Comparison of ENCODE assay signal across 18 cellular contexts in the genomic region with DNA sequence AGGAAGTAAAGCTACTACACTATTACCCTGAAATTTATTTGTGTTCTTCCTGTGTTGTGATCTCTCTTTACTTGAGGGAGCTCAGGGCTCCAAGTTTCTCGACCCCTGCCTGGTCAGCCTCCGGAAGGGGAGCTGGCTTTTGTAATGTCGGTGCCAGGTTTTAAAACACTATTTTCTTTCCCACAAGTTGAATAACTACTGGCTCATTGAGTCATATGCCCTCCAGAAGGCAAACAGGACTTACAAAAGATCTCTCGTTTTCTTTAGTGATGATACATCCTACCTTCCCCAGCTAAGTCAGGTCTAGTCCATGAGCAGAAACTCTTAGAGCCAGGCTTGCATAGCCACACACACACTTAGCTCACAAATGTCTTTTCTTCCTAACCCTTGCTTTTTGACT.
DNase-seq lines count a peak whose midpoint lies in the region; ATAC-seq, FAIRE-seq and TF ChIP-seq lines count a peak whose summit lies in the region.
"Had no signal": no experiment of that assay in that cellular context is flagged by ENCODE, and none has a peak within 500 bp of the region (broad histone marks: within the 10 kb centered on the region; RNA-seq: fewer than 3 reads in every experiment).

No MANE protein-coding gene starts in this region.

- peak; percentile 73 for DNase-seq in IMR-90
- peak; percentile 34 for DNase-seq in astrocyte of the hippocampus (ENCODE audit: low read depth, low spot score)
- peak; percentile 34 for DNase-seq in fibroblast of villous mesenchyme (ENCODE audit: low read depth)
- DNase-seq in skeletal muscle cell (ENCODE audit: low read depth): peak; percentile 56
- DNase-seq in HTR-8/SVneo (ENCODE audit: insufficient read length, low spot score): no peak
- no peak for DNase-seq in effector memory CD8-positive, alpha-beta T cell
- DNase-seq: activated effector memory CD4-positive, alpha-beta T cell treated with Interleukin-2 at 50 U/mL for 16 hours; aorta; CD4-positive, alpha-beta memory T cell; effector CD8-positive, alpha-beta T cell; KG1; NCI-H1436 treated with DMSO at 0.1 percent for 48 hours; NCI-H446 had no signal

- no peak overlapping the region for H4K5ac ChIP-seq in IMR-90 (ENCODE audit: low read depth, low read length)

- no TSS peak for BruUV-seq in IMR-90 (replicated peaks; lab: Mats Ljungman, UMichigan)

- no peak overlapping the region for H3K9ac ChIP-seq in IMR-90 (ENCODE audit: low read depth, low read length)

- H3K9me3 Mint-ChIP-seq in effector memory CD8-positive, alpha-beta T cell: peaks cover 6 to 7% of the 10 kb centered on the region in 2 donors

- no peaks in the 10 kb centered on the region for H3K36me3 Mint-ChIP-seq in effector memory CD8-positive, alpha-beta T cell (ENCODE audit: insufficient read depth)
- H3K36me3 Mint-ChIP-seq: CD4-positive, alpha-beta memory T cell; WTC11 had no signal

- no peak overlapping the region for H3K27ac ChIP-seq in IMR-90 (ENCODE audit: insufficient read depth, low read length)
- H3K27ac ChIP-seq: vagina had no signal

- H3K4me3 ChIP-seq in IMR-90 (ENCODE audit: insufficient read depth, low read depth, low read length) (no peak overlapping the region), fibroblast of villous mesenchyme (ENCODE audit: low read depth, low read length) (no peak overlapping the region), skeletal muscle cell (ENCODE audit: low read depth, low read length) (no peak overlapping the region)
- H3K4me3 ChIP-seq: vagina had no signal

- no peak overlapping the region for H3K4me2 ChIP-seq in IMR-90 (ENCODE audit: low read depth, low read length)

- no peak for TF ChIP-seq POLR2A in IMR-90 (IDR thresholded peaks at IDR 0.05; ENCODE audit: low read depth, low read length)

- no peak overlapping the region for H4K8ac ChIP-seq in IMR-90 (ENCODE audit: low read depth in 2 of 2, low read length in 2 of 2)

- no peaks in the 10 kb centered on the region for H3K79me1 ChIP-seq in IMR-90 (ENCODE audit: low read depth in 1 of 2, low read length in 2 of 2)

- no peaks in the 10 kb centered on the region for H3K9me1 ChIP-seq in IMR-90 (ENCODE audit: insufficient read depth, low read length)

- CTCF ChIA-PET in IMR-90 (lab: Yijun Ruan, JAX): no interaction called here

- H2BK15ac ChIP-seq in IMR-90 (ENCODE audit: low read depth, low read length): no peak overlapping the region

- TF ChIP-seq RAD21 in IMR-90 (IDR thresholded peaks at IDR 0.05; ENCODE audit: low read length): no peak

- H3K56ac ChIP-seq in IMR-90 (ENCODE audit: extremely low read depth, insufficient read depth, low read length): no peak overlapping the region

- dilution Hi-C loops in IMR-90 (cut with HindIII; ENCODE audit: low sequenced_read_pairs, unreplicated experiment): no loop called here

- no peak overlapping the region for H2AFZ ChIP-seq in IMR-90 (replicated peaks; ENCODE audit: low read length, poor library complexity)

- no peak overlapping the region for H3K23ac ChIP-seq in IMR-90 (ENCODE audit: low read depth, low read length)

- H2BK5ac ChIP-seq in IMR-90 (ENCODE audit: low read depth, low read length, poor library complexity, severe bottlenecking): no peak overlapping the region

- peak; percentile 42; the same call in 1 of the 2 replicates for ATAC-seq in IMR-90 (ENCODE audit: low read depth)
- no peak for ATAC-seq in GM18498 (IDR thresholded peaks at IDR 0.05; ENCODE audit: unreplicated experiment)
- no peak for ATAC-seq in effector memory CD8-positive, alpha-beta T cell (replicated peaks)
- ATAC-seq: WTC11 had no signal

- H2AK5ac ChIP-seq in IMR-90 (ENCODE audit: low read depth, low read length): no peak overlapping the region

- no peak overlapping the region for H2AK9ac ChIP-seq in IMR-90 (replicated peaks; ENCODE audit: low read depth, low read length, poor library complexity)

- no peaks in the 10 kb centered on the region for H3K27me3 ChIP-seq in IMR-90 (ENCODE audit: control insufficient read depth, insufficient read depth, low read length)
- H3K27me3 ChIP-seq: vagina had no signal

- no peak for TF ChIP-seq CTCF in IMR-90 (conservative IDR thresholded peaks at IDR 0.05; ENCODE audit: low read depth, low read length)
- TF ChIP-seq CTCF in fibroblast of villous mesenchyme (IDR thresholded peaks at IDR 0.05; ENCODE audit: insufficient read depth, low read depth, low read length): no peak

- H3K27me3 Mint-ChIP-seq in effector memory CD8-positive, alpha-beta T cell: no peaks in the 10 kb centered on the region
- H3K27me3 Mint-ChIP-seq: CD4-positive, alpha-beta memory T cell; stimulated activated naive CD8-positive, alpha-beta T cell treated with anti-CD3 and anti-CD28 coated beads, Interleukin-15, Interleukin-2, amounts not matched to agents 100 ng/mL and 50 ng/mL, for 24 hours had no signal

- no peaks in the 10 kb centered on the region for H3K36me3 ChIP-seq in IMR-90 (ENCODE audit: control insufficient read depth, insufficient read depth, low read length)
- H3K36me3 ChIP-seq: vagina had no signal

- H3K4me1 Mint-ChIP-seq in effector memory CD8-positive, alpha-beta T cell (ENCODE audit: low read depth in 2 of 2): no peaks in the 10 kb centered on the region
- H3K4me1 Mint-ChIP-seq: CD4-positive, alpha-beta memory T cell had no signal

- no peak for FAIRE-seq in HTR-8/SVneo (lab: Jason Lieb, UNC)
- FAIRE-seq: GM12891 had no signal

- 0% methylated on average over 4 of the region's 4 CpGs; no CpG with 5 or more reads in 1 of the 2 experiments for WGBS in IMR-90 (ENCODE audit: extremely low coverage in 2 of 2, insufficient read length in 1 of 2), 2 experiments

- no peak overlapping the region for H2BK20ac ChIP-seq in IMR-90 (ENCODE audit: low read depth, low read length)

- H3K18ac ChIP-seq in IMR-90 (ENCODE audit: low read depth, low read length): no peak overlapping the region

- no peak overlapping the region for H3K4ac ChIP-seq in IMR-90 (ENCODE audit: low read depth, low read length)

- H3K27ac Mint-ChIP-seq in effector memory CD8-positive, alpha-beta T cell: no peak overlapping the region
- H3K27ac Mint-ChIP-seq: CD4-positive, alpha-beta memory T cell; stimulated activated naive CD8-positive, alpha-beta T cell treated with anti-CD3 and anti-CD28 coated beads, Interleukin-15, Interleukin-2, amounts not matched to agents 100 ng/mL and 50 ng/mL, for 24 hours; WTC11 had no signal

- in situ Hi-C loops in IMR-90 (cut with MboI; ENCODE audit: low sequenced_read_pairs): no loop called here

- H4K91ac ChIP-seq in IMR-90 (ENCODE audit: insufficient read depth, low read depth, low read length): no peak overlapping the region

- H4K20me1 ChIP-seq in IMR-90 (ENCODE audit: insufficient read depth, low read length): no peaks in the 10 kb centered on the region

- H3K4me1 ChIP-seq in IMR-90 (ENCODE audit: control insufficient read depth, insufficient read depth, low read length): peaks cover 2% of the 10 kb centered on the region; the same call in 1 of the 2 replicates
- H3K4me1 ChIP-seq: vagina had no signal

- no peak overlapping the region for H3K14ac ChIP-seq in IMR-90 (replicated peaks; ENCODE audit: low read depth, low read length)

- intact Hi-C loops in IMR-90 (cut with micrococcal nuclease): loop anchor here (10.0 kb wide), 1 partner anchor 205 kb away; no protein-coding TSS in a partner anchor

- POLR2A ChIA-PET in IMR-90 (lab: Charles Lee; ENCODE audit: unreplicated experiment): no interaction called here

- no peaks in the 10 kb centered on the region for H3K9me3 ChIP-seq in IMR-90 (ENCODE audit: control insufficient read depth, insufficient read depth, low read length)
- H3K9me3 ChIP-seq: vagina had no signal

- H3K4me3 Mint-ChIP-seq in effector memory CD8-positive, alpha-beta T cell: no peak overlapping the region
- H3K4me3 Mint-ChIP-seq: CD4-positive, alpha-beta memory T cell; stimulated activated naive CD8-positive, alpha-beta T cell treated with anti-CD3 and anti-CD28 coated beads, Interleukin-15, Interleukin-2, amounts not matched to agents 100 ng/mL and 50 ng/mL, for 24 hours; WTC11 had no signal

- H2BK120ac ChIP-seq in IMR-90 (ENCODE audit: low read depth, low read length): no peak overlapping the region

TF ChIP-seq in IMR-90, 13 proteins besides CTCF, POLR2A, EP300 and RAD21:
- no peak for TF ChIP-seq MAZ (IDR thresholded peaks at IDR 0.05; ENCODE audit: borderline replicate concordance, low read depth, low read length)
- no peak for TF ChIP-seq USF2 (IDR thresholded peaks at IDR 0.05; ENCODE audit: low read depth, low read length)
- TF ChIP-seq ELK1 (IDR thresholded peaks at IDR 0.05; ENCODE audit: borderline replicate concordance, low read depth, low read length): no peak
- TF ChIP-seq FOS (IDR thresholded peaks at IDR 0.05; ENCODE audit: low read depth, low read length): no peak
- TF ChIP-seq SMC3 (IDR thresholded peaks at IDR 0.05; ENCODE audit: low read depth, low read length): no peak
- no peak for TF ChIP-seq RCOR1 (IDR thresholded peaks at IDR 0.05; ENCODE audit: insufficient replicate concordance, low read length)
- TF ChIP-seq MAFK (IDR thresholded peaks at IDR 0.05; ENCODE audit: low read depth, low read length): no peak

Comparison
In these comparisons a context has a peak if more than half of its experiments do, and no peak if none do; other contexts are left out.
1. DNase-seq: peak in IMR-90 (single experiment), astrocyte of the hippocampus (single experiment), fibroblast of villous mesenchyme (single experiment) and skeletal muscle cell (single experiment); none in HTR-8/SVneo (single experiment) and effector memory CD8-positive, alpha-beta T cell (0 of 3).